Comparison of ENCODE assay signal across 17 cellular contexts in the genomic region with DNA sequence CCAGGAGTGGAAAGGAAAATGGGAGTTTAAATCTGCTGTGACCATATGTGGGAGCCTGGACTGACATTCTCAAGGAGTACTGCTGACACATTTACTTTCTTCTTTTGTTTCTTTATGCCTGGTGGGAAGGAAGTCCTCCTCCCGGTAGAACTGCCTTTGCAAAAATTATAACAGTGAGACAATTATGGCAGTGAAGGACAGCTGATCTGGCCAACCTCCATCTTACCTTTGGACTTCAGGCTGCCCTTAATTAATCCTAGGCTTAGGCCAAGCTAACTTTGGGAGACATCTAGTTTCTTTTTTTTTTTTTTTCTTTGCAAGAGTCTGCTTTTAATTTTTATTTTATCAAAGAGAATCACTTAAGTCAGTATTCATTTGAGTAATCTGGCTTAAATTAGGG.
"Had no signal": no experiment of that assay in that cellular context is flagged by ENCODE, and none has a peak within 500 bp of the region (broad histone marks: within the 10 kb centered on the region; RNA-seq: fewer than 3 reads in every experiment).

No MANE protein-coding gene starts in this region.

- H3K9me3 Mint-ChIP-seq: activated B cell treated with CpG ODN at 0.5 μM for 24 hours; activated CD4-positive, alpha-beta memory T cell treated with anti-CD3 and anti-CD28 coated beads for 36 hours; memory B cell; stimulated activated naive CD8-positive, alpha-beta T cell treated with anti-CD3 and anti-CD28 coated beads, Interleukin-15, amount 100 ng/mL, for 72 hours had no signal

- H3K9me3 ChIP-seq: heart right ventricle, tibial artery had no signal

- H3K9ac ChIP-seq: parathyroid adenoma had no signal

- H3K4me3 ChIP-seq: heart right ventricle, tibial artery had no signal

- H3K4me3 Mint-ChIP-seq: activated B cell treated with CpG ODN at 0.5 μM for 24 hours; activated CD4-positive, alpha-beta memory T cell treated with anti-CD3 and anti-CD28 coated beads for 36 hours; activated CD4-positive, alpha-beta T cell treated with anti-CD3 and anti-CD28 coated beads for 36 hours; brain; memory B cell; stimulated activated naive CD8-positive, alpha-beta T cell treated with anti-CD3 and anti-CD28 coated beads, Interleukin-15, amount 100 ng/mL, for 72 hours had no signal

- H3K27me3 ChIP-seq: tibial artery had no signal

- H2AFZ ChIP-seq: parathyroid adenoma had no signal

- H3K27ac Mint-ChIP-seq: activated CD4-positive, alpha-beta memory T cell treated with anti-CD3 and anti-CD28 coated beads for 36 hours; activated CD4-positive, alpha-beta T cell treated with anti-CD3 and anti-CD28 coated beads for 36 hours; memory B cell had no signal

- ATAC-seq: activated CD4-positive, alpha-beta T cell treated with anti-CD3 and anti-CD28 coated beads for 36 hours; heart right ventricle; left cardiac atrium; right cardiac atrium; stimulated activated naive CD8-positive, alpha-beta T cell treated with anti-CD3 and anti-CD28 coated beads, Interleukin-15, amount 100 ng/mL, for 72 hours had no signal

- H3K36me3 Mint-ChIP-seq: activated CD4-positive, alpha-beta memory T cell treated with anti-CD3 and anti-CD28 coated beads for 36 hours; brain; memory B cell had no signal

- H3K79me2 ChIP-seq: parathyroid adenoma had no signal

- DNase-seq: activated B cell treated with CpG ODN at 0.5 μM for 24 hours; activated CD4-positive, alpha-beta memory T cell treated with anti-CD3 and anti-CD28 coated beads for 36 hours; activated CD4-positive, alpha-beta T cell treated with anti-CD3 and anti-CD28 coated beads for 36 hours; aorta; heart right ventricle; islet precursor cell; left cardiac atrium; nucleus accumbens; right cardiac atrium; stimulated activated CD4-positive, alpha-beta T cell treated with anti-CD3 and anti-CD28 coated beads, Interleukin-12 subunit alpha, Interleukin-12 subunit beta, amount 100 ng/mL, for 4 hours; stimulated activated naive CD8-positive, alpha-beta T cell treated with anti-CD3 and anti-CD28 coated beads, Interleukin-15, amount 100 ng/mL, for 72 hours; T1000; tibial artery had no signal

- H3K27me3 Mint-ChIP-seq: activated B cell treated with CpG ODN at 0.5 μM for 24 hours; activated CD4-positive, alpha-beta T cell treated with anti-CD3 and anti-CD28 coated beads for 36 hours; brain; memory B cell; stimulated activated naive CD8-positive, alpha-beta T cell treated with anti-CD3 and anti-CD28 coated beads, Interleukin-15, amount 100 ng/mL, for 72 hours had no signal

- H3K27ac ChIP-seq: epithelial cell of prostate, heart right ventricle, parathyroid adenoma, tibial artery had no signal

- H3K36me3 ChIP-seq: heart right ventricle, tibial artery had no signal

- H3K4me1 ChIP-seq: parathyroid adenoma had no signal
